9 cellular contexts compared by ENCODE assay signal in the genomic region with DNA sequence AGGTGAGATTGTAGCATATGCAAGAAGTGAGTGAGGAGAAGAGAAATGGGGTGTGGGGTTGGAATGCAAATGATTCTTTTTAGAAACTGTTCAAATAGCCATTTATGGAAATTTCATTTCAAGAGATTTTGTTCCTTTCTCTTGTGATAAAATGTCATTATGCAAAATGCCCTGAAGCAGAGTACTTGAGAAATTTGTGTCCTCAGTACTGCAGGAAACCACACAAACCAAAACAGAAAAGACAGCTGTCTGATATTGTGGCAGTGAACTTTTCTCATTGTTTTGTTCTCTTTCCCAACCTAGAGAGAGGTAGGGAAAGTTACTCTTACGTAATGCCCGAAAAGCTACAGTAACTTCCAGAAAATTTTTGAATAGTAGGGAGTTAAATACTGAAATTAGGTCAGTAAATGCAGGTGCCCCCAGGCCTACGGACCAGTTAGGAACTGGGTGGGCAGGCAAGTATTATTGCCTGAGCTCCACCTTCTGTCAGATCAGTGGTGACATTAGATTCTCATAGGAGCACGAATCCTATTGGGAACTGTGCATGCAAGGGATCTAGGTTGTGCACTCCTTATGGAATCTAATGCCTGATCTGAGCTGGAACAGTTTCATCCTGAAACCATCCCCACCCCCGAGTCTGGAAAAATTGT. TPM values are rescaled to one million over a fixed set of nuclear protein-coding genes. Genes with fewer than 3 reads are reported as not detected.
DNase-seq lines count a peak whose midpoint lies in the region; ATAC-seq, FAIRE-seq and TF ChIP-seq lines count a peak whose summit lies in the region.
"Had no signal": no experiment of that assay in that cellular context is flagged by ENCODE, and none has a peak within 500 bp of the region (broad histone marks: within the 10 kb centered on the region; RNA-seq: fewer than 3 reads in every experiment).

No MANE protein-coding gene starts in this region.

- FAIRE-seq in HepG2 (lab: Jason Lieb, UNC), result no peak

- H4K20me1 ChIP-seq in HepG2 (ENCODE audit: insufficient read depth, low read length) (no peaks in the 10 kb centered on the region), OCI-LY7 (ENCODE audit: insufficient read depth, low read length) (no peaks in the 10 kb centered on the region)

- no peak for TF ChIP-seq CTCF in HepG2 (CRISPR knock-in tag; IDR thresholded peaks at IDR 0.05)
- no peak for TF ChIP-seq CTCF in OCI-LY7 (conservative IDR thresholded peaks at IDR 0.05; ENCODE audit: low read length)

- CTCF ChIA-PET in HepG2 (lab: Yijun Ruan, JAX; ENCODE audit: low intra/inter-chr PET ratio, low total read pairs), result no interaction called here
- CTCF ChIA-PET in OCI-LY7 (lab: Charles Lee; ENCODE audit: unreplicated experiment), result no interaction called here

- TF ChIP-seq RAD21 in HepG2 (CRISPR knock-in tag; IDR thresholded peaks at IDR 0.05), result no peak

- 97% methylated on average over 5 of the region's 5 CpGs for WGBS in HepG2 (ENCODE audit: low lambda C conversion rate)

- DNase-seq in HepG2 (ENCODE audit: low spot score) (no peak), HuH-7.5 (ENCODE audit: low spot score) (no peak), OCI-LY7 (ENCODE audit: low spot score) (no peak), G401 (ENCODE audit: low spot score) (no peak)
- DNase-seq in activated CD4-positive, alpha-beta T cell treated with anti-CD3 and anti-CD28 coated beads, Interleukin-2, amount 50 U/mL, for 48 hours, result no peak

- TF ChIP-seq EP300 in HepG2 (IDR thresholded peaks at IDR 0.05; ENCODE audit: low read depth in 2 of 2, low read length in 2 of 2) (no peak), HepG2 (CRISPR knock-in tag; IDR thresholded peaks at IDR 0.05; ENCODE audit: borderline replicate concordance) (no peak)

- no TSS peak for BruUV-seq in HepG2 (replicated peaks; lab: Mats Ljungman, UMichigan)
- BruUV-seq in OCI-LY7 (replicated peaks; lab: Mats Ljungman, UMichigan), result no TSS peak

- H3K4me1 ChIP-seq in HepG2 (ENCODE audit: insufficient read depth, low read length) (no peaks in the 10 kb centered on the region), OCI-LY7 (ENCODE audit: insufficient read depth, low read length, poor library complexity, severe bottlenecking) (no peaks in the 10 kb centered on the region)

- TF ChIP-seq POLR2A in HepG2 (IDR thresholded peaks at IDR 0.05; ENCODE audit: insufficient read depth in 1 of 2, low read depth in 2 of 2, low read length in 2 of 2), result no peak

- H3K27ac ChIP-seq in HepG2 (ENCODE audit: extremely low read length, insufficient read depth, low read length), result no peak overlapping the region
- no peak overlapping the region for H3K27ac ChIP-seq in OCI-LY7 (ENCODE audit: low read depth, low read length, poor library complexity, severe bottlenecking)

- in situ Hi-C loops in HepG2 (cut with HindIII; ENCODE audit: extremely low pct_ligation_motif_present, low pct_unique_long_range_greater_than_20kb) (no loop called here), G401 (cut with HindIII; ENCODE audit: low sequenced_read_pairs) (no loop called here)

- H3K9ac ChIP-seq in HepG2 (ENCODE audit: insufficient read depth, low read depth, low read length), result no peak overlapping the region

- H3K27me3 ChIP-seq in HepG2 (ENCODE audit: control insufficient read depth in 1 of 2, insufficient read depth in 2 of 2, low read length in 2 of 2), result no peaks in the 10 kb centered on the region; a peak in 1 of 5 replicates

- ATAC-seq in GM18508 (IDR thresholded peaks at IDR 0.05; ENCODE audit: insufficient read depth, unreplicated experiment) (peak; percentile 87), GM21529 (IDR thresholded peaks at IDR 0.05; ENCODE audit: unreplicated experiment) (peak; percentile 94), HG03565 (IDR thresholded peaks at IDR 0.05; ENCODE audit: unreplicated experiment) (peak; percentile 87), HepG2 (no peak)
- ATAC-seq: HCT116 had no signal

- intact Hi-C loops in HepG2 (cut with micrococcal nuclease; ENCODE audit: unreplicated experiment), result no loop called here
- intact Hi-C loops in OCI-LY7 (cut with micrococcal nuclease; ENCODE audit: unreplicated experiment), result no loop called here

- no peaks in the 10 kb centered on the region for H3K9me2 ChIP-seq in OCI-LY7 (ENCODE audit: insufficient read depth, low read length)

- POLR2A ChIA-PET in HepG2 (lab: Yijun Ruan, JAX), result no interaction called here
- POLR2A ChIA-PET in OCI-LY7 (lab: Charles Lee), result interaction anchor here (0.5 kb wide), 1 partner anchor 123 kb away, joined by 3 read pairs; no protein-coding TSS in a partner anchor

- H3K79me2 ChIP-seq in HepG2 (ENCODE audit: insufficient read depth, low read length) (no peaks in the 10 kb centered on the region), OCI-LY7 (ENCODE audit: insufficient read depth, low read depth, low read length) (no peaks in the 10 kb centered on the region)

- H3K4me3 ChIP-seq in HepG2 (replicated peaks in 1 of 3; ENCODE audit: insufficient read depth in 1 of 3, low read depth in 2 of 3, low read length in 3 of 3), result no peak overlapping the region
- H3K4me3 ChIP-seq in OCI-LY7 (ENCODE audit: low read depth, low read length, poor library complexity, severe bottlenecking), result no peak overlapping the region

- H3K4me2 ChIP-seq in HepG2 (ENCODE audit: low read depth, low read length) (no peak overlapping the region), OCI-LY7 (ENCODE audit: low read length) (no peak overlapping the region)

- H3K9me3 ChIP-seq in HepG2 (ENCODE audit: low read length), result no peaks in the 10 kb centered on the region
- no peaks in the 10 kb centered on the region for H3K9me3 ChIP-seq in OCI-LY7 (ENCODE audit: low read length)

- H3K36me3 ChIP-seq in HepG2 (replicated peaks in 1 of 2; ENCODE audit: control insufficient read depth in 1 of 2, insufficient read depth in 2 of 2, low read length in 2 of 2) (peaks cover 8 to 73% of the 10 kb centered on the region in 2 experiments), OCI-LY7 (ENCODE audit: insufficient read depth, low read length) (peaks cover 53% of the 10 kb centered on the region)

- H2AFZ ChIP-seq in HepG2 (ENCODE audit: low read length), result no peak overlapping the region
- no peak overlapping the region for H2AFZ ChIP-seq in OCI-LY7 (ENCODE audit: low read length)

TF ChIP-seq in HepG2, 621 proteins besides CTCF, POLR2A, EP300 and RAD21:
- TF ChIP-seq KLF16 (CRISPR knock-in tag; IDR thresholded peaks at IDR 0.05), result no peak
- TF ChIP-seq CEBPB (IDR thresholded peaks at IDR 0.05; ENCODE audit: borderline replicate concordance, low read depth, low read length), result peak; percentile 31; the same call in 1 of the 2 replicates
- peak; percentile 47 for TF ChIP-seq RBM22 (optimal IDR thresholded peaks at IDR 0.05; ENCODE audit: low read length)

RNA-seq across cellular contexts. Expression of a gene that starts 34.0 kb away (rescaled TPM):
- total RNA-seq in HepG2 (2016; rRNA removed; fragmentation: Illumina TruSeq; extraction: Trizol) (95.2 and 128 TPM in 2 replicates), OCI-LY7 (2022) (79.5 and 82.3 TPM in 2 replicates)
- total RNA-seq in HepG2 (2016; cell fraction: cytosol; rRNA removed; fragmentation: Illumina TruSeq; extraction: Trizol; ENCODE audit: low read depth), result 4.0 and 6.8 TPM in 2 replicates
- total RNA-seq in HepG2 (2016; cell fraction: insoluble cytoplasmic fraction; rRNA removed; fragmentation: Illumina TruSeq; extraction: Trizol), result 89.3 and 126 TPM in 2 replicates
- total RNA-seq in HepG2 (2016; cell fraction: membrane; rRNA removed; fragmentation: Illumina TruSeq; extraction: Trizol), result 14.2 and 16.2 TPM in 2 replicates
- total RNA-seq in HepG2 (2016; cell fraction: nucleus; rRNA removed; fragmentation: Illumina TruSeq; extraction: Trizol), result 61.9 and 75.0 TPM in 2 replicates
- 49.1 and 56.8 TPM in 2 replicates for polyA plus RNA-seq in HepG2 (2011; rRNA removed)
- 55.9 and 73.4 TPM in 2 replicates for polyA plus RNA-seq in HepG2 (2011; cell fraction: cytosol; rRNA removed)
- polyA plus RNA-seq in HepG2 (2011; cell fraction: nucleus; rRNA removed), result 25.3 and 27.2 TPM in 2 replicates
- 72.7 and 78.6 TPM in 2 replicates for polyA plus RNA-seq in HepG2 (2012)
- polyA plus RNA-seq in HepG2 (2016; cell fraction: cytosol; fragmentation: Illumina TruSeq; extraction: Trizol; ENCODE audit: low read depth), result 5.4 and 5.8 TPM in 2 replicates
- polyA plus RNA-seq in HepG2 (2016; cell fraction: insoluble cytoplasmic fraction; fragmentation: Illumina TruSeq; extraction: Trizol; ENCODE audit: low read depth), result 120 and 143 TPM in 2 replicates
- polyA plus RNA-seq in HepG2 (2016; cell fraction: membrane; fragmentation: Illumina TruSeq; extraction: Trizol; ENCODE audit: low read depth), result 9.0 and 13.3 TPM in 2 replicates
- polyA plus RNA-seq in HepG2 (2016; cell fraction: nucleus; fragmentation: Illumina TruSeq; extraction: Trizol; ENCODE audit: insufficient read depth, low read depth), result 59.8 and 70.0 TPM in 2 replicates
- 41.9 and 55.9 TPM in 2 replicates for polyA minus RNA-seq in HepG2 (2011; rRNA and poly(A)+ RNA removed; ENCODE audit: low replicate concordance)
- polyA minus RNA-seq in HepG2 (2011; cell fraction: cytosol; rRNA and poly(A)+ RNA removed), result 27.3 and 39.1 TPM in 2 replicates
- 49.2 and 53.0 TPM in 2 replicates for polyA minus RNA-seq in HepG2 (2011; cell fraction: nucleus; rRNA and poly(A)+ RNA removed)
- 43.8 and 48.4 TPM in 2 replicates for total RNA-seq in OCI-LY7 (2014; rRNA removed; shearing (Covaris generic))
- 43.0 and 60.2 TPM in 2 replicates for total RNA-seq in G401 (2014; rRNA removed; shearing (Covaris generic))
